ENCODE assay signal across 8 cellular contexts in genomic region chr1:146938927-146939786, GRCh38. TPM values are rescaled to one million over a fixed set of nuclear protein-coding genes. Genes with fewer than 3 reads are reported as not detected.
DNase-seq lines count a peak whose midpoint lies in the region; TF ChIP-seq lines count a peak whose summit lies in the region.
"Not testable (repeated sequence)": the region's sequence is repeated elsewhere in the genome, so short reads cannot be mapped to it uniquely, and the experiment has no call there.

No MANE protein-coding gene starts in this region.

- not testable (repeated sequence) for H3K27me3 Mint-ChIP-seq in T-helper 1 cell treated with Interleukin-12 subunit alpha and Interleukin-12 subunit beta and Interleukin-4 antibody, amounts not matched to agents 30 μg/mL and 1 μg/mL, for 36 hours (ENCODE audit: low read depth); neural crest cell (ENCODE audit: low read depth)

- H3K27ac ChIP-seq in ascending aorta (peak overlapping the region; percentile 76 to 78), tibial artery (peak overlapping the region; percentile 76 to 90)

- H3K9ac ChIP-seq in ES-I3 (ENCODE audit: low read depth, low read length): peak overlapping the region; percentile 86

- not testable (repeated sequence) for TF ChIP-seq CTCF in ascending aorta (IDR thresholded peaks at IDR 0.05); neural crest cell (conservative IDR thresholded peaks at IDR 0.05); tibial artery (IDR thresholded peaks at IDR 0.05)

- H3K27me3 ChIP-seq in ascending aorta, tibial artery: not testable (repeated sequence)

- peak overlapping the region; percentile 94 for H3K4me3 Mint-ChIP-seq in T-helper 1 cell treated with Interleukin-12 subunit alpha and Interleukin-12 subunit beta and Interleukin-4 antibody, amounts not matched to agents 30 μg/mL and 1 μg/mL, for 36 hours
- H3K4me3 Mint-ChIP-seq in neural crest cell: peak overlapping the region; percentile 96

- H3K4me1 ChIP-seq in ES-I3 (ENCODE audit: insufficient read depth, low read length); ascending aorta; tibial artery: not testable (repeated sequence)

- not testable (repeated sequence) for H3K9me3 Mint-ChIP-seq in T-helper 1 cell treated with Interleukin-12 subunit alpha and Interleukin-12 subunit beta and Interleukin-4 antibody, amounts not matched to agents 30 μg/mL and 1 μg/mL, for 36 hours; neural crest cell

- H3K4me3 ChIP-seq in Jurkat, Clone E6-1 (ENCODE audit: low read length): peak overlapping the region; percentile 62
- H3K4me3 ChIP-seq in ascending aorta (peak overlapping the region; percentile 56 to 74), tibial artery (peak overlapping the region; percentile 61 to 63)

- intact Hi-C loops in ascending aorta (cut with DNase I); cardiac septum (cut with DNase I); tibial artery (cut with DNase I; ENCODE audit: low total_unique reads): not testable (repeated sequence)

- H3K27ac Mint-ChIP-seq in T-helper 1 cell treated with Interleukin-12 subunit alpha and Interleukin-12 subunit beta and Interleukin-4 antibody, amounts not matched to agents 30 μg/mL and 1 μg/mL, for 36 hours: peak overlapping the region; percentile 96
- not testable (repeated sequence) for H3K27ac Mint-ChIP-seq in neural crest cell (ENCODE audit: unreplicated experiment)

- not testable (repeated sequence) for H3K9me3 ChIP-seq in ES-I3 (ENCODE audit: control insufficient read depth, insufficient read depth, low read length); ascending aorta; tibial artery

- H3K36me3 ChIP-seq in ES-I3 (ENCODE audit: insufficient read depth, low read length); ascending aorta; tibial artery: not testable (repeated sequence)

- H3K4me1 Mint-ChIP-seq in T-helper 1 cell treated with Interleukin-12 subunit alpha and Interleukin-12 subunit beta and Interleukin-4 antibody, amounts not matched to agents 30 μg/mL and 1 μg/mL, for 36 hours (ENCODE audit: low read depth); neural crest cell: not testable (repeated sequence)

- DNase-seq in HCEC 1CT: peak; percentile 13
- peak; percentile 4 for DNase-seq in Jurkat, Clone E6-1 (ENCODE audit: low read depth, low spot score)
- DNase-seq in ascending aorta (ENCODE audit: low spot score in 2 of 2): not testable (repeated sequence)
- peak; percentile 76 for DNase-seq in cardiac septum (ENCODE audit: low spot score)
- peak; percentile 2 for DNase-seq in neural crest cell (ENCODE audit: low read depth, low spot score)
- peak in 1 of 2 donors; percentile 66 for DNase-seq in tibial artery

- H3K36me3 Mint-ChIP-seq in T-helper 1 cell treated with Interleukin-12 subunit alpha and Interleukin-12 subunit beta and Interleukin-4 antibody, amounts not matched to agents 30 μg/mL and 1 μg/mL, for 36 hours (ENCODE audit: low read depth); neural crest cell (ENCODE audit: low read depth): not testable (repeated sequence)

RNA-seq across cellular contexts. Expression of gene NBPF12, which starts 1.0 kb away (rescaled TPM):
- polyA plus RNA-seq in Jurkat, Clone E6-1 (2012; ENCODE audit: insufficient read depth, insufficient read length): 8.4 TPM
- total RNA-seq in ascending aorta (5.6 TPM), cardiac septum (3.7 TPM), neural crest cell (12.4 and 13.7 TPM in 2 replicates)
